10 cellular contexts compared by ENCODE assay signal in the genomic region with DNA sequence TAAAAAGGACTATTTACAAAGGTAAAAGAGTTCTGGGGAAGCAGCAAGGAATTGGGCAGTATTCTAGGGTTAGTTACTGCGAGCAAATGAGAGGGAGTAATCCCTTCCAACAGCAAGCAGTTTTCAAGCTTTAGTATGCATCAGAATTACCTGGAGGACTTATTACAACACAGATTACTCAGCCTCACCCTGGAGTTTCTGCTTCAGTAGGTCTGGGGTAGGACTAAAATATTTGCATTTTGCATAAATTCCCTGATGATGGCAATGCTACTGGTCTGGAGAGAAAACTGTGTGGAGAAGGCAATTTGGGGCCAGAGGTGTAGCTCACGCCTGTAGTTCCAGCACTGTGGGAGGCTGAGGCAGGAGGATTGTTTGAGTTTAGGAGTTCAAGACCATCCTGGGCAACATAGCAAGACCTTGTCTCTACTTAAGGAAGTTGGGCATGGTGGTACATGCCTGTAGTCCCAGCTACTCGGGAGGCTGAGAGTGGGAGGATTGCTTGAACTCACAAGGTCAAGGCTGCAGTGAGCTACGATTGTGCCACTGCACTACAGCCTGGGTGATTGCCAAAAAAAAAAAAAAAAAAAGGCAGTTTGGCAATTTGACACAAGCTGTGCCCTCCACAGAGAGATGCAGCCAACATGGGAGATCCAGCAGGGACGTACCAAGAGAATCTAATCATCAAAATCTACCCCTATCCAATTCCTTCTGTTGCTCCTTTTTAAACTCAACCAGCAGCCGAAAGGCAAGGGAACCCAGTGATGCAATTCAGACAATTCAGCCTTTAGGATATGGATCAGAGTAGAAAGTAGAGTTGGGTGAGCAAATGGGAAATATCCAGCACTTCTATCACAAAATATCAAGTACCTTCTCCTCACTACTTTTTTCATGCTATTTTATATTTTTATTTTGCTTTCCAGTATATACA. TPM values are rescaled to one million over a fixed set of nuclear protein-coding genes. Genes with fewer than 3 reads are reported as not detected.
DNase-seq lines count a peak whose midpoint lies in the region; ATAC-seq and TF ChIP-seq lines count a peak whose summit lies in the region.
"Had no signal": no experiment of that assay in that cellular context is flagged by ENCODE, and none has a peak within 500 bp of the region (broad histone marks: within the 10 kb centered on the region; RNA-seq: fewer than 3 reads in every experiment).

No MANE protein-coding gene starts in this region.

- peak overlapping the region; percentile 90 for H3K27ac Mint-ChIP-seq in activated naive CD4-positive, alpha-beta T cell treated with anti-CD3 and anti-CD28 coated beads, Interleukin-2, amount 10 ng/mL, durations not matched to agents 7 days and 5 days

- WGBS in esophagus squamous epithelium, 2 donors, result 53 to 61% methylated on average over 6 of the region's 6 CpGs

- TF ChIP-seq CTCF in Panc1 (IDR thresholded peaks at IDR 0.05) (no peak), dorsolateral prefrontal cortex (IDR thresholded peaks at IDR 0.05 in 54 of 56, conservative IDR thresholded peaks at IDR 0.05 in 2 of 56; ENCODE audit: low read depth in 1 of 56, partially characterized antibody in 56 of 56) (no peak), upper lobe of right lung (IDR thresholded peaks at IDR 0.05) (no peak), esophagus squamous epithelium (IDR thresholded peaks at IDR 0.05) (no peak)

- intact Hi-C loops in Panc1 (cut with micrococcal nuclease; ENCODE audit: unreplicated experiment), result no loop called here
- intact Hi-C loops in dorsolateral prefrontal cortex (cut with DNase I), result no loop called here
- intact Hi-C loops in upper lobe of right lung (cut with DNase I), result no loop called here
- intact Hi-C loops in esophagus squamous epithelium (cut with DNase I), result no loop called here

- peaks cover 6% of the 10 kb centered on the region for H3K36me3 Mint-ChIP-seq in activated naive CD4-positive, alpha-beta T cell treated with anti-CD3 and anti-CD28 coated beads, Interleukin-2, amount 10 ng/mL, durations not matched to agents 7 days and 5 days

- no peak for ATAC-seq in Panc1
- ATAC-seq in upper lobe of right lung, result peak; percentile 57

- H3K4me3 Mint-ChIP-seq in activated naive CD4-positive, alpha-beta T cell treated with anti-CD3 and anti-CD28 coated beads, Interleukin-2, amount 10 ng/mL, durations not matched to agents 7 days and 5 days, result no peak overlapping the region

- peaks cover 86% of the 10 kb centered on the region for H3K4me1 Mint-ChIP-seq in activated naive CD4-positive, alpha-beta T cell treated with anti-CD3 and anti-CD28 coated beads, Interleukin-2, amount 10 ng/mL, durations not matched to agents 7 days and 5 days

- POLR2A ChIA-PET in Panc1 (lab: Charles Lee), result no interaction called here

- H3K4me3 ChIP-seq in Panc1 (ENCODE audit: low read depth in 2 of 2, low read length in 2 of 2) (no peak overlapping the region), dorsolateral prefrontal cortex (no peak overlapping the region), upper lobe of right lung (no peak overlapping the region), esophagus squamous epithelium (no peak overlapping the region)

- CTCF ChIA-PET in activated naive CD4-positive, alpha-beta T cell treated with anti-CD3 and anti-CD28 coated beads, Interleukin-2, amount 10 ng/mL, durations not matched to agents 7 days and 5 days (lab: Charles Lee), result interaction anchor here (1.1 to 2.5 kb wide), 4 partner anchors 8 to 206 kb away, joined by 4 to 9 read pairs (median 6); no protein-coding TSS in a partner anchor
- CTCF ChIA-PET in Panc1 (lab: Charles Lee), result no interaction called here

- H3K27ac ChIP-seq in Panc1 (ENCODE audit: low read length), result peak overlapping the region; percentile 2; the same call in 1 of the 2 replicates
- H3K27ac ChIP-seq in dorsolateral prefrontal cortex, result peak overlapping the region in 37 of 59 donors; percentile 0 to 78 (median 40)
- H3K27ac ChIP-seq in upper lobe of right lung, result peak overlapping the region; percentile 44
- peak overlapping the region in 1 of 4 donors; percentile 62 for H3K27ac ChIP-seq in esophagus squamous epithelium
- H3K27ac ChIP-seq: VCaP had no signal

- H3K27me3 ChIP-seq in Panc1 (ENCODE audit: control insufficient read depth, insufficient read depth, low read length) (no peaks in the 10 kb centered on the region), dorsolateral prefrontal cortex (no peaks in the 10 kb centered on the region), upper lobe of right lung (no peaks in the 10 kb centered on the region), esophagus squamous epithelium (no peaks in the 10 kb centered on the region)

- H3K36me3 ChIP-seq in Panc1 (ENCODE audit: control insufficient read depth, insufficient read depth, low read length) (no peaks in the 10 kb centered on the region), upper lobe of right lung (no peaks in the 10 kb centered on the region), esophagus squamous epithelium (no peaks in the 10 kb centered on the region)

- no peaks in the 10 kb centered on the region for H3K9me3 Mint-ChIP-seq in activated naive CD4-positive, alpha-beta T cell treated with anti-CD3 and anti-CD28 coated beads, Interleukin-2, amount 10 ng/mL, durations not matched to agents 7 days and 5 days

- in situ Hi-C loops in Panc1 (cut with HindIII; ENCODE audit: low pct_unique_long_range_greater_than_20kb, low sequenced_read_pairs) (no loop called here), G401 (cut with HindIII; ENCODE audit: low sequenced_read_pairs) (no loop called here)

- no peak for DNase-seq in activated naive CD4-positive, alpha-beta T cell treated with anti-CD3 and anti-CD28 coated beads, Interleukin-2, amount 10 ng/mL, durations not matched to agents 7 days and 5 days
- DNase-seq in activated naive CD4-positive, alpha-beta T cell treated with anti-CD3 and anti-CD28 coated beads, Interleukin-2, amount 50 U/mL, for 16 hours, result no peak
- DNase-seq in Panc1 (ENCODE audit: low read depth, low spot score) (no peak), dorsolateral prefrontal cortex (no peak), upper lobe of right lung (no peak), esophagus squamous epithelium (lab: John Stamatoyannopoulos, UW) (no peak), G401 (ENCODE audit: low spot score) (no peak), NCI-H187 treated with DMSO at 0.1 percent for 48 hours (lab: John Stamatoyannopoulos, UW) (no peak)
- DNase-seq: central memory CD4-positive, alpha-beta T cell had no signal

- H3K4me1 ChIP-seq in Panc1 (ENCODE audit: control insufficient read depth, insufficient read depth, low read length) (peaks cover 13% of the 10 kb centered on the region; the same call in 1 of the 2 replicates), upper lobe of right lung (peaks cover 8% of the 10 kb centered on the region), esophagus squamous epithelium (peaks cover 0 to 37% (median 18%) of the 10 kb centered on the region in 3 donors)

- H3K9me3 ChIP-seq in Panc1 (ENCODE audit: control insufficient read depth, insufficient read depth, low read depth, low read length) (no peaks in the 10 kb centered on the region), upper lobe of right lung (no peaks in the 10 kb centered on the region), esophagus squamous epithelium (no peaks in the 10 kb centered on the region)

- no peaks in the 10 kb centered on the region for H3K27me3 Mint-ChIP-seq in activated naive CD4-positive, alpha-beta T cell treated with anti-CD3 and anti-CD28 coated beads, Interleukin-2, amount 10 ng/mL, durations not matched to agents 7 days and 5 days

- no TSS peak for BruUV-seq in Panc1 (replicated peaks; lab: Mats Ljungman, UMichigan)

- no peak for TF ChIP-seq POLR2A in esophagus squamous epithelium (IDR thresholded peaks at IDR 0.05)

RNA-seq across cellular contexts. Expression of a gene that starts 27.1 kb away (rescaled TPM):
- total RNA-seq in Panc1 (2021; ENCODE audit: unreplicated experiment), result 13.6 TPM
- polyA plus RNA-seq in Panc1 (2012; ENCODE audit: insufficient read length), result 3.2 TPM
- 10 to 100 TPM in 97 of 120 experiments, 1 to 10 TPM in 23; 7.4 to 15.4 (median 11.5) TPM for total RNA-seq in dorsolateral prefrontal cortex
- total RNA-seq in upper lobe of right lung, result 10.8 TPM
- 10 to 100 TPM in 2 of 4 donors, 1 to 10 TPM in 2; 5.7 to 11.1 (median 10.1) TPM for total RNA-seq in esophagus squamous epithelium
- 7.9 and 10.5 TPM in 2 replicates for total RNA-seq in G401 (2014; rRNA removed; shearing (Covaris generic))
